ENCODE assay signal across 18 cellular contexts in the genomic region with DNA sequence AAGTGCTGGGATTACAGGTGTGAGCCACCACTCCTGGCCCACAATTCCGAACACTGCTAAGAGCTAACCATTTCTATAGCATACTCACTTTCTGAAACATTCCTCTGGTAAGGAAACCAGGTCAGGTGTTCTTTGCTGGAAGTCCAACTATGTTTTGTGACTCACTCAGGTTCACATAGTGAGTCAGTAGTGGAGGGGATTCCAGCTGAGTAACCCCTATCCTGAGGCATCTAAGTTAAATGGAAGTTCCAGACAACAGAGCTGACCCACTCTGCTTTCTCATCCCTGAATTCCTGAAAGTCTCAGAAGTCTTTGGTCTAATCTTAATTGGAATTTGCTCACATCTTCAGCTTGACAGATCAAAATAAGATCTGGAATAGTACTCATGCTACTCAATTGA. TPM values are rescaled to one million over a fixed set of nuclear protein-coding genes. Genes with fewer than 3 reads are reported as not detected.
DNase-seq lines count a peak whose midpoint lies in the region; TF ChIP-seq lines count a peak whose summit lies in the region.
"Had no signal": no experiment of that assay in that cellular context is flagged by ENCODE, and none has a peak within 500 bp of the region (broad histone marks: within the 10 kb centered on the region; RNA-seq: fewer than 3 reads in every experiment).

No MANE protein-coding gene starts in this region.

- intact Hi-C loops in ascending aorta (cut with DNase I), result no loop called here

- H3K36me3 ChIP-seq in kidney epithelial cell (ENCODE audit: control insufficient read depth, insufficient read depth, low read length) (peaks cover 8% of the 10 kb centered on the region), ascending aorta (peaks cover 82 to 90% of the 10 kb centered on the region in 2 donors)

- TF ChIP-seq CTCF in kidney epithelial cell (IDR thresholded peaks at IDR 0.05; ENCODE audit: insufficient read depth, low read length, poor library complexity, severe bottlenecking) (no peak), ascending aorta (IDR thresholded peaks at IDR 0.05) (no peak)

- DNase-seq in A172 (ENCODE audit: low spot score), result peak; percentile 91
- DNase-seq in HK-2 (ENCODE audit: unreplicated experiment), result peak; percentile 21
- peak; percentile 84 for DNase-seq in amniotic epithelial cell (ENCODE audit: low read depth)
- peak; percentile 95 for DNase-seq in kidney epithelial cell (ENCODE audit: low read depth)
- no peak for DNase-seq in T1000 (lab: John Stamatoyannopoulos, UW)
- DNase-seq in NCI-H2107 treated with DMSO at 0.1 percent for 48 hours (lab: John Stamatoyannopoulos, UW; ENCODE audit: unreplicated experiment), result no peak
- no peak for DNase-seq in NCI-H2107 (lab: John Stamatoyannopoulos, UW)
- no peak for DNase-seq in ascending aorta (ENCODE audit: low spot score in 2 of 2)
- DNase-seq: activated CD4-positive, alpha-beta T cell treated with anti-CD3 and anti-CD28 coated beads, Interleukin-2, amount 50 U/mL, for 48 hours; activated gamma-delta T cell treated with Interleukin-2 at 50 U/mL for 16 hours; AML-193; NCI-H510A; RPMI8226; T-helper 9 cell had no signal

- H3K4me1 ChIP-seq in ascending aorta, result no peaks in the 10 kb centered on the region
- H3K4me1 ChIP-seq: prostate gland had no signal

- H3K27ac ChIP-seq in ascending aorta, result no peak overlapping the region
- H3K27ac ChIP-seq: prostate gland had no signal

- no peaks in the 10 kb centered on the region for H3K27me3 ChIP-seq in kidney epithelial cell (ENCODE audit: control insufficient read depth, insufficient read depth, low read length)
- no peaks in the 10 kb centered on the region for H3K27me3 ChIP-seq in ascending aorta

- H3K9me3 ChIP-seq in ascending aorta, result no peaks in the 10 kb centered on the region
- H3K9me3 ChIP-seq: prostate gland had no signal

- no peak overlapping the region for H3K4me3 ChIP-seq in kidney epithelial cell (ENCODE audit: low read depth, low read length)
- H3K4me3 ChIP-seq in ascending aorta, result no peak overlapping the region
- H3K4me3 ChIP-seq: prostate gland had no signal

RNA-seq across cellular contexts. Expression of gene CHRNA10, which starts 3.0 kb away (rescaled TPM):
- 0.28 and 2.0 TPM in 2 replicates for total RNA-seq in A172 (2014; rRNA removed; shearing (Covaris generic))
- total RNA-seq in kidney epithelial cell, result 0.54 and 2.3 TPM in 2 replicates
- total RNA-seq in ascending aorta, result not detected

RNA-seq across cellular contexts. Expression of gene ART1, which starts 29.3 kb away (rescaled TPM):
- not detected in 2 replicates for total RNA-seq in A172 (2014; rRNA removed; shearing (Covaris generic))
- total RNA-seq in kidney epithelial cell (not detected in 2 replicates), ascending aorta (5.6 TPM)
- total RNA-seq: esophagus mucosa, mononuclear cell, prostate gland, ureter had no signal

RNA-seq across cellular contexts. Expression of gene ART5, which starts 32.4 kb away (rescaled TPM):
- 0.31 TPM in 1 of 2 replicates, not detected in the other for total RNA-seq in A172 (2014; rRNA removed; shearing (Covaris generic))
- total RNA-seq in kidney epithelial cell, result 0.21 and 0.54 TPM in 2 replicates
- not detected for total RNA-seq in ascending aorta
- total RNA-seq: esophagus mucosa, mononuclear cell, ureter had no signal

Comparison
In these comparisons a context has a peak if more than half of its experiments do, and no peak if none do; other contexts are left out.
1. DNase-seq: peak in A172 (single experiment), HK-2 (single experiment), amniotic epithelial cell (single experiment) and kidney epithelial cell (single experiment); none in T1000 (single experiment), NCI-H2107 treated with DMSO at 0.1 percent for 48 hours (single experiment), NCI-H2107 (single experiment) and ascending aorta (0 of 2).